In the genomic region with DNA sequence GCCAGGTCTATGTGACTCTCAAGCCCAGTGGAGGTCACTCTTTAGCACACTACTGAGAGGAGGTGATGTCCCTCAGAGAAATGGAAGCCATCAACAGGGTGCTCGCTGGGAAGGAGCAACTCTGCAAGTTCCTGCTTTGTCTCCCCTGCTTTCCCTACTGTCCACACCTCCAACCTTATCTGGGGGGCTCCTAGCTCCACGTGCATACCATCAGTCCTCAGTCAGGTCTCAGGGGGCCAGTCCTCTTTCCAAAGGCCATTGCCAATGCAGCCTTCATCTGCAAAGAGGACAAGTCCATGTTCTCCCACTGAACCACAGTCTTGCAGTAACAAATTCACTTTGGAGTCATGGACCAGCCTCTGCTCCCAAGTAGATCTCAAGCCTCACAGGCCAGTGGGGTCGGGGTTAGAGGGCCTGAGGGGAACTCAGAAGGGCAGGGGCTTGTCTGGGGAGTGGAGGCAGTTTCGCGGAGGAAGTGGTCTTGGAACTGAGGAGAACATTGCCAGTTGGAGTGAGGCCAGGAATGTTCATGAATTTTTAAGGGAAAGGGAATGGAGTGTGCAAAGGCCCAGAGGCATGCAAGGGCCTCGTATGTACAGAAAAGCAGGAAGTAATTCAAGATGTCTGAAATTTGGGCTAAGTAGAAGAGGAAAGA, we compare ENCODE assay signal across 14 cellular contexts. TPM values are rescaled to one million over a fixed set of nuclear protein-coding genes. Genes with fewer than 3 reads are reported as not detected.
DNase-seq lines count a peak whose midpoint lies in the region; ATAC-seq and TF ChIP-seq lines count a peak whose summit lies in the region.
"Had no signal": no experiment of that assay in that cellular context is flagged by ENCODE, and none has a peak within 500 bp of the region (broad histone marks: within the 10 kb centered on the region; RNA-seq: fewer than 3 reads in every experiment).

No MANE protein-coding gene starts in this region.

- no peaks in the 10 kb centered on the region for H3K9me3 ChIP-seq in heart right ventricle
- H3K9me3 ChIP-seq in vagina = no peaks in the 10 kb centered on the region
- H3K9me3 ChIP-seq: HAP-1 had no signal

- H3K36me3 ChIP-seq in heart right ventricle (no peaks in the 10 kb centered on the region), vagina (no peaks in the 10 kb centered on the region)
- H3K36me3 ChIP-seq: HAP-1 had no signal

- TF ChIP-seq CTCF in heart right ventricle (IDR thresholded peaks at IDR 0.05) (no peak), nephron progenitor cell (IDR thresholded peaks at IDR 0.05) (no peak), vagina (IDR thresholded peaks at IDR 0.05) (no peak)

- peaks cover 5 to 74% (median 58%) of the 10 kb centered on the region in 9 donors for H3K4me1 ChIP-seq in heart right ventricle
- H3K4me1 ChIP-seq in vagina = peaks cover 29% of the 10 kb centered on the region

- peaks cover 14% of the 10 kb centered on the region for H3K36me3 Mint-ChIP-seq in effector memory CD8-positive, alpha-beta T cell (ENCODE audit: insufficient read depth)
- no peaks in the 10 kb centered on the region for H3K36me3 Mint-ChIP-seq in nephron progenitor cell (ENCODE audit: low read depth)

- H3K27ac Mint-ChIP-seq in effector memory CD8-positive, alpha-beta T cell = peak overlapping the region; percentile 90 to 91
- peak overlapping the region; percentile 99 for H3K27ac Mint-ChIP-seq in nephron progenitor cell

- H3K27me3 Mint-ChIP-seq in effector memory CD8-positive, alpha-beta T cell = no peaks in the 10 kb centered on the region
- H3K27me3 Mint-ChIP-seq in nephron progenitor cell (ENCODE audit: low read depth, poor library complexity) = peaks cover 2% of the 10 kb centered on the region

- DNase-seq in heart right ventricle (no peak), cardiac septum (ENCODE audit: low spot score) (no peak), nephron progenitor cell (no peak), vagina (ENCODE audit: extremely low spot score in 2 of 2) (no peak), dedifferentiated amniotic fluid mesenchymal stem cell (ENCODE audit: extremely low spot score) (no peak), EL (no peak)
- no peak for DNase-seq in effector memory CD8-positive, alpha-beta T cell
- DNase-seq: activated CD4-positive, alpha-beta T cell treated with anti-CD3 and anti-CD28 coated beads, Interleukin-2, amount 50 U/mL, for 1 hour; foreskin melanocyte; IMR-90; NCI-H2171; stimulated activated CD4-positive, alpha-beta T cell treated with anti-CD3 and anti-CD28 coated beads, Interleukin-2, amount 100 ng/mL, for 48 hours had no signal

- no peaks in the 10 kb centered on the region for H3K9me3 Mint-ChIP-seq in effector memory CD8-positive, alpha-beta T cell
- H3K9me3 Mint-ChIP-seq in nephron progenitor cell = peaks cover 50% of the 10 kb centered on the region

- H3K27me3 ChIP-seq in heart right ventricle (peaks cover 0 to 37% (median 0%) of the 10 kb centered on the region in 7 donors), vagina (no peaks in the 10 kb centered on the region)

- WGBS in heart right ventricle, 2 donors = 59 to 71% methylated on average over 6 of the region's 6 CpGs

- H3K4me3 ChIP-seq in heart right ventricle (no peak overlapping the region), vagina (no peak overlapping the region)
- H3K4me3 ChIP-seq: HAP-1 had no signal

- peak overlapping the region; percentile 43 to 62 for H3K4me3 Mint-ChIP-seq in effector memory CD8-positive, alpha-beta T cell
- peak overlapping the region; percentile 66 for H3K4me3 Mint-ChIP-seq in nephron progenitor cell

- peaks cover 49 to 50% of the 10 kb centered on the region in 2 donors for H3K4me1 Mint-ChIP-seq in effector memory CD8-positive, alpha-beta T cell (ENCODE audit: low read depth in 2 of 2)
- peaks cover 58% of the 10 kb centered on the region for H3K4me1 Mint-ChIP-seq in nephron progenitor cell

- TF ChIP-seq POLR2A in vagina (IDR thresholded peaks at IDR 0.05) = no peak

- intact Hi-C loops in heart right ventricle (cut with DNase I) = loop anchor here in 3 of 10 donors (5.0 to 10.0 kb wide), 4 partner anchors 40 to 208 kb away; partner anchors contain the start of gene NHSL2 (in 1 of the 3)
- intact Hi-C loops in cardiac septum (cut with DNase I) = loop anchor here (2.0 to 10.0 kb wide), 2 partner anchors 74 to 208 kb away; partner anchors contain the start of gene NHSL2
- intact Hi-C loops in vagina (cut with DNase I) = no loop called here

- ATAC-seq in heart right ventricle = no peak
- no peak for ATAC-seq in effector memory CD8-positive, alpha-beta T cell (replicated peaks)
- no peak for ATAC-seq in activated CD4-positive, CD25-positive, alpha-beta regulatory T cell treated with anti-CD3 and anti-CD28 coated beads, Interleukin-2, amount 50 U/mL, for 24 hours

- H3K27ac ChIP-seq in heart right ventricle = peak overlapping the region in 6 of 10 donors; percentile 55 to 87 (median 77)
- H3K27ac ChIP-seq in vagina = peak overlapping the region; percentile 46

RNA-seq across cellular contexts. Expression of gene RTL5, which starts 9.0 kb away (rescaled TPM):
- total RNA-seq in heart right ventricle = 1 to 10 TPM; 1.6 to 5.4 (median 2.9) TPM
- 1 to 10 TPM; 1.1 to 1.8 TPM for polyA plus RNA-seq in heart right ventricle
- total RNA-seq in cardiac septum = 6.3 TPM
- 4.4 TPM for total RNA-seq in vagina

RNA-seq across cellular contexts. Expression of gene PIN4, which starts 58.8 kb away (rescaled TPM):
- 10 to 100 TPM in 6 of 10 donors, 1 to 10 TPM in 4; 6.9 to 15.6 (median 10.5) TPM for total RNA-seq in heart right ventricle
- polyA plus RNA-seq in heart right ventricle = 10 to 100 TPM; 17.7 to 52.8 TPM
- total RNA-seq in cardiac septum = 8.5 TPM
- 12.0 TPM for total RNA-seq in vagina
